ENCODE assay signal across 11 cellular contexts in genomic region chr2:182372661-182373060, GRCh38. TPM values are rescaled to one million over a fixed set of nuclear protein-coding genes. Genes with fewer than 3 reads are reported as not detected.
DNase-seq lines count a peak whose midpoint lies in the region; ATAC-seq, FAIRE-seq and TF ChIP-seq lines count a peak whose summit lies in the region.
"Had no signal": no experiment of that assay in that cellular context is flagged by ENCODE, and none has a peak within 500 bp of the region (broad histone marks: within the 10 kb centered on the region; RNA-seq: fewer than 3 reads in every experiment).

No MANE protein-coding gene starts in this region.

- H3K4me1 ChIP-seq in A549, result peaks cover 35% of the 10 kb centered on the region
- peaks cover 14% of the 10 kb centered on the region for H3K4me1 ChIP-seq in PC-3 (ENCODE audit: insufficient read depth, low read length)
- H3K4me1 ChIP-seq in esophagus squamous epithelium, result peaks cover 9 to 54% (median 23%) of the 10 kb centered on the region in 3 donors
- peaks cover 0 to 3% of the 10 kb centered on the region in 2 donors for H3K4me1 ChIP-seq in muscle layer of duodenum (ENCODE audit: control insufficient read depth in 1 of 2, insufficient read depth in 2 of 2, low read length in 2 of 2)
- H3K4me1 ChIP-seq: BE2C had no signal

- no peak for FAIRE-seq in A549 (lab: Jason Lieb, UNC)
- FAIRE-seq: K562 had no signal

- H3K4me3 Mint-ChIP-seq in activated CD4-positive, alpha-beta T cell treated with anti-CD3 and anti-CD28 coated beads, Interleukin-2, amount 10 ng/mL, durations not matched to agents 24 days and 14 days, result no peak overlapping the region

- no peaks in the 10 kb centered on the region for H3K9me3 Mint-ChIP-seq in activated CD4-positive, alpha-beta T cell treated with anti-CD3 and anti-CD28 coated beads, Interleukin-2, amount 10 ng/mL, durations not matched to agents 24 days and 14 days

- H3K4me3 ChIP-seq in A549 (no peak overlapping the region), PC-3 (ENCODE audit: low read length) (peak overlapping the region; percentile 20; the same call in 1 of the 2 replicates), esophagus squamous epithelium (no peak overlapping the region), muscle layer of duodenum (ENCODE audit: low read depth in 1 of 2, low read length in 2 of 2) (peak overlapping the region in 1 of 2 donors; percentile 9)
- H3K4me3 ChIP-seq: K562, ovary had no signal

- WGBS in A549 (ENCODE audit: missing lambda C conversion rate), result 3% methylated on average over 2 of the region's 2 CpGs
- WGBS in esophagus squamous epithelium, 2 donors, result 6 to 29% methylated on average over 2 of the region's 2 CpGs

- no peaks in the 10 kb centered on the region for H3F3A ChIP-seq in PC-3 (ENCODE audit: low read length, unreplicated experiment)

- BruUV-seq in PC-3 (replicated peaks; lab: Mats Ljungman, UMichigan), result no TSS peak

- no peaks in the 10 kb centered on the region for H3K27me3 Mint-ChIP-seq in activated CD4-positive, alpha-beta T cell treated with anti-CD3 and anti-CD28 coated beads, Interleukin-2, amount 10 ng/mL, durations not matched to agents 24 days and 14 days

- ATAC-seq in A549, result peak; percentile 98
- ATAC-seq in PC-3, result peak; percentile 99
- no peak for ATAC-seq in GM21390 (IDR thresholded peaks at IDR 0.05; ENCODE audit: unreplicated experiment)
- ATAC-seq: K562 had no signal

- POLR2A ChIA-PET in A549 (lab: Yijun Ruan, JAX) (no interaction called here), PC-3 (lab: Charles Lee; ENCODE audit: unreplicated experiment) (no interaction called here)

- H3K9me2 ChIP-seq in PC-3 (replicated peaks; ENCODE audit: low read length), result no peaks in the 10 kb centered on the region

- H4K20me1 ChIP-seq in PC-3 (ENCODE audit: low read length), result no peaks in the 10 kb centered on the region

- H3K9me3 ChIP-seq in A549, result peaks cover 39% of the 10 kb centered on the region
- H3K9me3 ChIP-seq in PC-3 (ENCODE audit: low read length), result 0 out of 2 replicates have a peak, but pooled peaks cover 3% of the 10 kb centered on the region
- H3K9me3 ChIP-seq in esophagus squamous epithelium, result peaks cover 0 to 23% (median 10%) of the 10 kb centered on the region in 3 donors
- H3K9me3 ChIP-seq in muscle layer of duodenum (ENCODE audit: control insufficient read depth in 1 of 2, low read length in 2 of 2), result peaks cover 0 to 12% of the 10 kb centered on the region in 2 donors
- H3K9me3 ChIP-seq: BE2C had no signal

- H3K36me3 ChIP-seq in PC-3 (ENCODE audit: low read depth, low read length) (no peaks in the 10 kb centered on the region), esophagus squamous epithelium (no peaks in the 10 kb centered on the region), muscle layer of duodenum (ENCODE audit: control insufficient read depth in 1 of 2, insufficient read depth in 2 of 2, low read length in 2 of 2) (peaks cover 0 to 8% of the 10 kb centered on the region in 2 donors)
- H3K36me3 ChIP-seq: BE2C, ovary had no signal

- CTCF ChIA-PET in A549 (lab: Yijun Ruan, JAX), result no interaction called here
- CTCF ChIA-PET in PC-3 (lab: Charles Lee), result no interaction called here

- H3K27ac ChIP-seq in A549, result peak overlapping the region; percentile 86 to 88
- H3K27ac ChIP-seq in PC-3 (ENCODE audit: low read length), result peak overlapping the region; percentile 52
- peak overlapping the region; percentile 68 to 85 (median 82) for H3K27ac ChIP-seq in esophagus squamous epithelium
- H3K27ac ChIP-seq in muscle layer of duodenum (ENCODE audit: low read length), result peak overlapping the region; percentile 89
- H3K27ac ChIP-seq: ovary had no signal

- TF ChIP-seq EP300 in A549 (IDR thresholded peaks at IDR 0.05), result no peak

- TF ChIP-seq POLR2A in A549 (IDR thresholded peaks at IDR 0.05; ENCODE audit: low read length), result no peak
- no peak for TF ChIP-seq POLR2A in esophagus squamous epithelium (IDR thresholded peaks at IDR 0.05)

- H3K4me2 ChIP-seq in A549, result peak overlapping the region; percentile 53
- H3K4me2 ChIP-seq in PC-3 (ENCODE audit: low read length), result peak overlapping the region; percentile 41

- DNase-seq in A549 (ENCODE audit: low read depth in 1 of 2, low spot score in 1 of 2) (peak; percentile 55 to 82), PC-3 (peak; percentile 90), esophagus squamous epithelium (lab: John Stamatoyannopoulos, UW) (no peak), NCI-H524 (lab: John Stamatoyannopoulos, UW) (no peak), NCI-H2171 treated with DMSO at 0.1 percent for 48 hours (lab: John Stamatoyannopoulos, UW) (no peak)
- DNase-seq in activated CD4-positive, alpha-beta T cell treated with anti-CD3 and anti-CD28 coated beads, Interleukin-2, amount 10 ng/mL, durations not matched to agents 24 days and 14 days, result no peak
- DNase-seq: BE2C had no signal

- intact Hi-C loops in PC-3 (cut with micrococcal nuclease), result loop anchor here (10.0 kb wide), 1 partner anchor 342 kb away; the partner anchor contains the start of gene DNAJC10
- intact Hi-C loops in esophagus squamous epithelium (cut with DNase I), result no loop called here
- intact Hi-C loops in activated CD4-positive, alpha-beta T cell treated with anti-CD3 and anti-CD28 coated beads, Interleukin-2, amount 10 ng/mL, durations not matched to agents 24 days and 14 days (cut with micrococcal nuclease), result no loop called here

- TF ChIP-seq CTCF in A549 (IDR thresholded peaks at IDR 0.05), result no peak
- TF ChIP-seq CTCF in PC-3 (conservative IDR thresholded peaks at IDR 0.05; ENCODE audit: low read depth, low read length), result no peak
- TF ChIP-seq CTCF in esophagus squamous epithelium (IDR thresholded peaks at IDR 0.05), result no peak

- no peak; a peak in 1 of 5 replicates for TF ChIP-seq RAD21 in A549 (conservative IDR thresholded peaks at IDR 0.05 in 1 of 2, IDR thresholded peaks at IDR 0.05 in 1 of 2)

- H3K27ac Mint-ChIP-seq in activated CD4-positive, alpha-beta T cell treated with anti-CD3 and anti-CD28 coated beads, Interleukin-2, amount 10 ng/mL, durations not matched to agents 24 days and 14 days, result no peak overlapping the region

- peak overlapping the region; percentile 57 for H2AFZ ChIP-seq in PC-3 (ENCODE audit: low read length)

- H3K27me3 ChIP-seq in PC-3 (ENCODE audit: low read length) (no peaks in the 10 kb centered on the region), esophagus squamous epithelium (no peaks in the 10 kb centered on the region), muscle layer of duodenum (ENCODE audit: low read depth, low read length) (no peaks in the 10 kb centered on the region)
- H3K27me3 ChIP-seq: BE2C, ovary had no signal

- H3K79me2 ChIP-seq in PC-3 (ENCODE audit: low read length), result no peaks in the 10 kb centered on the region

- no peaks in the 10 kb centered on the region for H3K36me3 Mint-ChIP-seq in activated CD4-positive, alpha-beta T cell treated with anti-CD3 and anti-CD28 coated beads, Interleukin-2, amount 10 ng/mL, durations not matched to agents 24 days and 14 days (ENCODE audit: low read depth)

- no peak overlapping the region for H3K9ac ChIP-seq in PC-3 (ENCODE audit: low read length)

- no peaks in the 10 kb centered on the region for H3K4me1 Mint-ChIP-seq in activated CD4-positive, alpha-beta T cell treated with anti-CD3 and anti-CD28 coated beads, Interleukin-2, amount 10 ng/mL, durations not matched to agents 24 days and 14 days

TF ChIP-seq in A549, 52 proteins besides CTCF, POLR2A, EP300 and RAD21 (continues in another document):
- TF ChIP-seq ZNF302 (CRISPR knock-in tag; IDR thresholded peaks at IDR 0.05) (no peak), MAX (IDR thresholded peaks at IDR 0.05) (peak; percentile 36; the same call in 1 of the 2 replicates), RCOR1 (IDR thresholded peaks at IDR 0.05; ENCODE audit: low read depth, low read length) (no peak), FOSL2 (IDR thresholded peaks at IDR 0.05) (peak; percentile 51; the same call in 1 of the 2 replicates), FOSL2 (CRISPR knock-in tag; IDR thresholded peaks at IDR 0.05) (peak; percentile 85), JUN (IDR thresholded peaks at IDR 0.05) (peak in 1 of 2 experiments; percentile 24; a peak in 1 of 5 replicates), HMGXB4 (CRISPR knock-in tag; IDR thresholded peaks at IDR 0.05; ENCODE audit: borderline replicate concordance) (no peak), CHD2 (IDR thresholded peaks at IDR 0.05; ENCODE audit: low read length, partially characterized antibody) (no peak)
- TF ChIP-seq, protein P1, sequence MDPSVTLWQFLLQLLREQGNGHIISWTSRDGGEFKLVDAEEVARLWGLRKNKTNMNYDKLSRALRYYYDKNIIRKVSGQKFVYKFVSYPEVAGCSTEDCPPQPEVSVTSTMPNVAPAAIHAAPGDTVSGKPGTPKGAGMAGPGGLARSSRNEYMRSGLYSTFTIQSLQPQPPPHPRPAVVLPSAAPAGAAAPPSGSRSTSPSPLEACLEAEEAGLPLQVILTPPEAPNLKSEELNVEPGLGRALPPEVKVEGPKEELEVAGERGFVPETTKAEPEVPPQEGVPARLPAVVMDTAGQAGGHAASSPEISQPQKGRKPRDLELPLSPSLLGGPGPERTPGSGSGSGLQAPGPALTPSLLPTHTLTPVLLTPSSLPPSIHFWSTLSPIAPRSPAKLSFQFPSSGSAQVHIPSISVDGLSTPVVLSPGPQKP (IDR thresholded peaks at IDR 0.05; ENCODE audit: low read depth, low read length), result no peak

RNA-seq across cellular contexts. Expression of gene PDE1A, which starts 54.2 kb away (rescaled TPM):
- polyA plus RNA-seq in A549 (2011; rRNA removed) (2.7 and 3.2 TPM in 2 replicates), A549 (2017; fragmentation: RNase III; extraction: RNeasy Plus Mini Kit Qiagen cat#74134 plus additional on column Dnase treatment) (0.18 to 0.28 TPM (median 0.26 TPM) in 3 replicates)
- 0.29 and 0.30 TPM in 2 replicates for polyA plus RNA-seq in A549 (2012; cell fraction: cytosol; rRNA removed)
- 0.11 and 0.20 TPM in 2 replicates for polyA plus RNA-seq in A549 (2012; cell fraction: nucleus; rRNA removed)
- 2.0 and 3.5 TPM in 2 replicates for polyA minus RNA-seq in A549 (2011; rRNA and poly(A)+ RNA removed)
- total RNA-seq in PC-3 (2014; rRNA removed) (not detected in 2 replicates), esophagus squamous epithelium (1 to 10 TPM; 2.3 to 9.2 (median 3.2) TPM)
- total RNA-seq in activated CD4-positive, alpha-beta T cell treated with anti-CD3 and anti-CD28 coated beads, Interleukin-2, amount 10 ng/mL, durations not matched to agents 24 days and 14 days, result not detected in 2 replicates

Comparison
In these comparisons a context has a peak if more than half of its experiments do, and no peak if none do; other contexts are left out.
1. DNase-seq: peak in A549 (2 of 2) and PC-3 (single experiment); none in esophagus squamous epithelium (single experiment), NCI-H524 (0 of 2), activated CD4-positive, alpha-beta T cell treated with anti-CD3 and anti-CD28 coated beads, Interleukin-2, amount 10 ng/mL, durations not matched to agents 24 days and 14 days (single experiment) and NCI-H2171 treated with DMSO at 0.1 percent for 48 hours (single experiment).
2. Peak in every context shown above with its lines, with median percentiles within 50 percentile points of each other: H3K27ac ChIP-seq.